19 cellular contexts compared by ENCODE assay signal in the genomic region with DNA sequence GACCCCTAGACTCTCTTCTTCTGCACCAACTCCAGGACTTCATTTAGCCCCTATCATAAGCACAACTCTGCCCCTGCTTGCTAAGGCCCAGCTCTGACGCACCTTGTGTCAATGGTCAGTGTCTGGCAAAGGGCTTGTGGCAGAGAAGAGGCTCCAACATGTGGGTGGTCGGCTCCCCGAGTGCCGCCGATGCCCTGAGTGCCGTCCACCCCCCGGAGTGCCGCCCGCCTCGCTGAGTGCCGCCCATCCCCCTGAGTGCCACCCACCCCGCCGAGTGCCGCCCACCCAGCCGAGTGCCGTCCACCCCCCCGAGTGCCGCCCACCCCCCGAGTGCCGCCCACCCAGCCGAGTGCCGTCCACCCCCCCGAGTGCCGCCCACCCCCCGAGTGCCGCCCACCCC.
"Had no signal": no experiment of that assay in that cellular context is flagged by ENCODE, and none has a peak within 500 bp of the region (broad histone marks: within the 10 kb centered on the region; RNA-seq: fewer than 3 reads in every experiment).

No MANE protein-coding gene starts in this region.

- H3K4me1 ChIP-seq: lower lobe of right lung had no signal

- H3K9me3 ChIP-seq: esophagus squamous epithelium, lower lobe of right lung, right atrium auricular region had no signal

- H3K36me3 ChIP-seq: esophagus squamous epithelium, lower lobe of right lung, right atrium auricular region had no signal

- H3K27ac ChIP-seq: lower lobe of right lung, right atrium auricular region had no signal

- H3K4me3 ChIP-seq: esophagus squamous epithelium, lower lobe of right lung, right atrium auricular region, skin epidermis had no signal

- H3K27me3 ChIP-seq: esophagus squamous epithelium, right atrium auricular region had no signal

- DNase-seq: activated CD4-positive, alpha-beta T cell treated with anti-CD3 and anti-CD28 coated beads for 48 hours; activated CD8-positive, alpha-beta T cell treated with anti-CD3 and anti-CD28 coated beads for 36 hours; activated naive CD8-positive, alpha-beta T cell treated with anti-CD3 and anti-CD28 coated beads for 36 hours; activated T-cell treated with anti-CD3 and anti-CD28 coated beads, Interleukin-2, amount 50 U/mL, for 48 hours; amygdala; cortex of kidney; effector CD4-positive, alpha-beta T cell; esophagus squamous epithelium; immature natural killer cell; left colon; lower lobe of right lung; naive B cell; stimulated activated CD4-positive, alpha-beta T cell treated with anti-CD3 and anti-CD28 coated beads, Interleukin-15, amount 100 ng/mL, for 24 hours; stimulated activated CD4-positive, alpha-beta T cell treated with anti-CD3 and anti-CD28 coated beads, Interleukin-4, amount 100 ng/mL, for 1 hour; stimulated activated naive B cell treated with anti-CD40 and anti-IgM and Interleukin-4, amounts not matched to agents 10 μg/mL and 1 μg/mL and 100 μg/mL, for 72 hours; T-helper 17 cell had no signal

- ATAC-seq: activated CD8-positive, alpha-beta T cell treated with anti-CD3 and anti-CD28 coated beads for 36 hours; left colon; lower lobe of right lung; stimulated activated naive B cell treated with anti-CD40 and anti-IgM and Interleukin-4, amounts not matched to agents 10 μg/mL and 1 μg/mL and 100 μg/mL, for 72 hours; T-helper 17 cell; WTC11 had no signal
